Comparison of ENCODE assay signal across 18 cellular contexts in genomic region chr2:32768387-32769174, GRCh38.
"Had no signal": no experiment of that assay in that cellular context is flagged by ENCODE, and none has a peak within 500 bp of the region (broad histone marks: within the 10 kb centered on the region; RNA-seq: fewer than 3 reads in every experiment).

No MANE protein-coding gene starts in this region.

- H3K27ac ChIP-seq: body of pancreas, foreskin keratinocyte, upper lobe of right lung, WERI-Rb-1 had no signal

- ATAC-seq: activated CD8-positive, alpha-beta T cell treated with anti-CD3 and anti-CD28 coated beads, Interleukin-2, amount 10 ng/mL, durations not matched to agents 7 days and 5 days; activated T-helper 17 cell treated with anti-CD3 and anti-CD28 coated beads, Interleukin-2, amount 50 U/mL, for 72 hours; body of pancreas; esophagus mucosa; foreskin keratinocyte; stimulated activated naive CD8-positive, alpha-beta T cell treated with anti-CD3 and anti-CD28 coated beads, Interleukin-15, Interleukin-2, amounts not matched to agents 100 U/mL and 50 U/mL, for 24 hours; upper lobe of right lung had no signal

- DNase-seq: activated CD4-positive, alpha-beta T cell treated with anti-CD3 and anti-CD28 coated beads for 4 hours; activated CD8-positive, alpha-beta T cell treated with anti-CD3 and anti-CD28 coated beads, Interleukin-2, amount 10 ng/mL, durations not matched to agents 7 days and 5 days; activated naive CD4-positive, alpha-beta T cell treated with anti-CD3 and anti-CD28 coated beads for 36 hours; body of pancreas; cerebellar nuclear complex; endodermal cell; foreskin keratinocyte; islet precursor cell; mesendoderm; stimulated activated CD4-positive, alpha-beta T cell treated with anti-CD3 and anti-CD28 coated beads, Interleukin-4, amount 100 ng/mL, for 1 hour; stimulated activated CD8-positive, alpha-beta memory T cell treated with anti-CD3 and anti-CD28 coated beads, Interleukin-4, amount 100 ng/mL, for 48 hours; stimulated activated naive CD8-positive, alpha-beta T cell treated with anti-CD3 and anti-CD28 coated beads, Interleukin-15, Interleukin-2, amounts not matched to agents 100 U/mL and 50 U/mL, for 24 hours; SW 1271; upper lobe of right lung; WERI-Rb-1 had no signal

- H3K4me1 ChIP-seq: body of pancreas, foreskin keratinocyte, upper lobe of right lung had no signal

- H3K27me3 ChIP-seq: body of pancreas, foreskin keratinocyte, upper lobe of right lung had no signal

- H3K27ac Mint-ChIP-seq: activated CD8-positive, alpha-beta T cell treated with anti-CD3 and anti-CD28 coated beads, Interleukin-2, amount 10 ng/mL, durations not matched to agents 7 days and 5 days; activated naive CD4-positive, alpha-beta T cell treated with anti-CD3 and anti-CD28 coated beads for 36 hours; activated T-helper 17 cell treated with anti-CD3 and anti-CD28 coated beads, Interleukin-2, amount 50 U/mL, for 72 hours; endodermal cell; T-helper 2 cell treated with Interferon-gamma antibody and Interleukin-4, amounts not matched to agents 5 μg/mL and 100 μg/mL, for 36 hours had no signal

- H3K27me3 Mint-ChIP-seq: activated T-helper 17 cell treated with anti-CD3 and anti-CD28 coated beads, Interleukin-2, amount 50 U/mL, for 72 hours had no signal

- H3K9me3 Mint-ChIP-seq: activated naive CD4-positive, alpha-beta T cell treated with anti-CD3 and anti-CD28 coated beads for 36 hours; activated T-helper 17 cell treated with anti-CD3 and anti-CD28 coated beads, Interleukin-2, amount 50 U/mL, for 72 hours; endodermal cell; T-helper 2 cell treated with Interferon-gamma antibody and Interleukin-4, amounts not matched to agents 5 μg/mL and 100 μg/mL, for 36 hours had no signal

- H3K36me3 ChIP-seq: upper lobe of right lung, WERI-Rb-1 had no signal

- H3K9me3 ChIP-seq: body of pancreas, upper lobe of right lung had no signal

- H3K4me1 Mint-ChIP-seq: activated T-helper 17 cell treated with anti-CD3 and anti-CD28 coated beads, Interleukin-2, amount 50 U/mL, for 72 hours had no signal

- H3K4me3 Mint-ChIP-seq: activated CD8-positive, alpha-beta T cell treated with anti-CD3 and anti-CD28 coated beads, Interleukin-2, amount 10 ng/mL, durations not matched to agents 7 days and 5 days; activated naive CD4-positive, alpha-beta T cell treated with anti-CD3 and anti-CD28 coated beads for 36 hours; activated T-helper 17 cell treated with anti-CD3 and anti-CD28 coated beads, Interleukin-2, amount 50 U/mL, for 72 hours; endodermal cell; T-helper 2 cell treated with Interferon-gamma antibody and Interleukin-4, amounts not matched to agents 5 μg/mL and 100 μg/mL, for 36 hours had no signal

- H3K4me3 ChIP-seq: body of pancreas, upper lobe of right lung had no signal
